ENCODE assay signal across 8 cellular contexts in genomic region chr9:77291714-77292113, GRCh38.
DNase-seq lines count a peak whose midpoint lies in the region; ATAC-seq, FAIRE-seq and TF ChIP-seq lines count a peak whose summit lies in the region.

No MANE protein-coding gene starts in this region.

- TF ChIP-seq EP300 in H1 (IDR thresholded peaks at IDR 0.05; ENCODE audit: borderline replicate concordance in 1 of 2, low read depth in 2 of 2, low read length in 2 of 2) (no peak), upper lobe of left lung (IDR thresholded peaks at IDR 0.05) (no peak)

- H2BK120ac ChIP-seq in H1 (replicated peaks; ENCODE audit: low read depth, low read length): no peak overlapping the region

- H2BK15ac ChIP-seq in H1 (ENCODE audit: low read length): no peak overlapping the region

- H3K9me3 ChIP-seq in H1 (ENCODE audit: insufficient read depth in 2 of 2, low read depth in 1 of 2, low read length in 1 of 2): no peaks in the 10 kb centered on the region; a peak in 1 of 4 replicates
- H3K9me3 ChIP-seq in osteoblast (ENCODE audit: low read depth, low read length): peaks cover 3% of the 10 kb centered on the region
- peaks cover 0 to 12% (median 0%) of the 10 kb centered on the region in 3 donors for H3K9me3 ChIP-seq in tibial artery
- H3K9me3 ChIP-seq in upper lobe of left lung: peaks cover 0 to 4% (median 0%) of the 10 kb centered on the region in 4 donors

- ATAC-seq in HG03108 (IDR thresholded peaks at IDR 0.05; ENCODE audit: unreplicated experiment) (no peak), upper lobe of left lung (ENCODE audit: low FRiP score in 2 of 2) (no peak)

- no peaks in the 10 kb centered on the region for H3K79me1 ChIP-seq in H1 (ENCODE audit: low read depth, low read length)

- WGBS in H1 (ENCODE audit: extremely low coverage in 1 of 2, insufficient coverage in 1 of 2, insufficient read length in 1 of 2, insufficient replicate concordance in 2 of 2, low coverage in 1 of 2, low lambda C conversion rate in 2 of 2, missing lambda C conversion rate in 1 of 2), 2 experiments: 47% methylated on average over 1 of the region's 1 CpG; no CpG with 5 or more reads in 1 of the 2 experiments
- 42 to 71% methylated on average over 1 of the region's 1 CpG for WGBS in upper lobe of left lung, 2 donors

- H3K9ac ChIP-seq in H1 (replicated peaks in 1 of 4; ENCODE audit: extremely low read depth in 1 of 4, low read depth in 3 of 4, low read length in 3 of 4): no peak overlapping the region

- H4K20me1 ChIP-seq in H1 (replicated peaks in 1 of 2; ENCODE audit: control insufficient read depth in 1 of 2, insufficient read depth in 2 of 2, low read length in 2 of 2) (no peaks in the 10 kb centered on the region), osteoblast (ENCODE audit: insufficient read depth, low read length) (no peaks in the 10 kb centered on the region)

- TF ChIP-seq POLR2A in H1 (IDR thresholded peaks at IDR 0.05; ENCODE audit: control extremely low read depth in 1 of 2, low read depth in 2 of 2, low read length in 2 of 2) (no peak), upper lobe of left lung (IDR thresholded peaks at IDR 0.05) (no peak)

- no peak overlapping the region for H3K23ac ChIP-seq in H1 (ENCODE audit: insufficient read length)

- POLR2A ChIA-PET in H1 (lab: Charles Lee; ENCODE audit: partially characterized antibody): no interaction called here

- H3K4me2 ChIP-seq in H1 (ENCODE audit: insufficient read depth in 1 of 2, low read depth in 2 of 2, low read length in 2 of 2): peak overlapping the region in 1 of 2 experiments; percentile 32; a peak in 1 of 4 replicates
- H3K4me2 ChIP-seq in osteoblast (ENCODE audit: insufficient read depth, low read length): no peak overlapping the region

- H2BK12ac ChIP-seq in H1 (ENCODE audit: low read depth, low read length): 0 out of 2 replicates have a peak overlapping the region, but pooled peaks have one; percentile 10

- no peak overlapping the region for H4K5ac ChIP-seq in H1 (ENCODE audit: insufficient read length, low read depth, low read length)

- no peak overlapping the region for H2BK20ac ChIP-seq in H1 (ENCODE audit: low read length)

- CTCF ChIA-PET in H1 (lab: Charles Lee; ENCODE audit: partially characterized antibody): interaction anchor here (0.6 to 2.9 kb wide), 27 partner anchors 9 to 480 kb away, joined by 3 to 34 read pairs (median 4); no protein-coding TSS in a partner anchor

- H4K91ac ChIP-seq in H1 (replicated peaks; ENCODE audit: insufficient read length, low read length): no peak overlapping the region

- H3K18ac ChIP-seq in H1 (ENCODE audit: extremely low read depth, low read length): no peak overlapping the region

- peak; percentile 68 to 74 for TF ChIP-seq RAD21 in H1 (IDR thresholded peaks at IDR 0.05 in 1 of 2, conservative IDR thresholded peaks at IDR 0.05 in 1 of 2; ENCODE audit: low read depth in 2 of 2, low read length in 2 of 2)

- H3K4ac ChIP-seq in H1 (replicated peaks; ENCODE audit: insufficient read length, low read depth, low read length): no peak overlapping the region

- H3K36me3 ChIP-seq in H1 (ENCODE audit: control insufficient read depth in 2 of 4, insufficient read depth in 4 of 4, low read length in 3 of 4) (peaks cover 0 to 3% (median 1%) of the 10 kb centered on the region in 4 experiments; a peak in 3 of 8 replicates), osteoblast (ENCODE audit: insufficient read depth, low read length) (no peaks in the 10 kb centered on the region), tibial artery (peaks cover 14 to 19% (median 15%) of the 10 kb centered on the region in 3 donors), upper lobe of left lung (no peaks in the 10 kb centered on the region)

- peaks cover 0 to 11% (median 2%) of the 10 kb centered on the region in 4 experiments; a peak in 4 of 7 replicates for H3K4me1 ChIP-seq in H1 (replicated peaks in 1 of 4; ENCODE audit: control insufficient read depth in 3 of 4, insufficient read depth in 4 of 4, low read length in 3 of 4)
- H3K4me1 ChIP-seq in osteoblast (ENCODE audit: insufficient read depth, low read length): peaks cover 5% of the 10 kb centered on the region
- peaks cover 0 to 9% (median 0%) of the 10 kb centered on the region in 4 donors for H3K4me1 ChIP-seq in tibial artery
- no peaks in the 10 kb centered on the region for H3K4me1 ChIP-seq in upper lobe of left lung

- H3K27ac ChIP-seq in H1 (ENCODE audit: low read depth, low read length) (no peak overlapping the region), osteoblast (ENCODE audit: low read depth, low read length) (no peak overlapping the region), tibial artery (no peak overlapping the region), upper lobe of left lung (no peak overlapping the region)

- H3K27me3 ChIP-seq in H1 (replicated peaks in 1 of 4; ENCODE audit: control insufficient read depth in 3 of 4, extremely low read depth in 1 of 4, insufficient read depth in 3 of 4, low read length in 3 of 4) (no peaks in the 10 kb centered on the region), osteoblast (ENCODE audit: insufficient read depth, low read length) (no peaks in the 10 kb centered on the region), tibial artery (no peaks in the 10 kb centered on the region), upper lobe of left lung (no peaks in the 10 kb centered on the region)

- no peak overlapping the region for H3K14ac ChIP-seq in H1 (ENCODE audit: insufficient read length)

- intact Hi-C loops in tibial artery (cut with DNase I; ENCODE audit: low total_unique reads): no loop called here

- H3K56ac ChIP-seq in H1 (replicated peaks; ENCODE audit: insufficient read length, low read depth, low read length): no peak overlapping the region

- no peaks in the 10 kb centered on the region for H3K23me2 ChIP-seq in H1 (ENCODE audit: low read depth, low read length)

- H3K79me2 ChIP-seq in H1 (ENCODE audit: control insufficient read depth in 1 of 2, insufficient read depth in 2 of 2, low read length in 2 of 2): 0 out of 4 replicates have a peak, but pooled peaks cover 0 to 2% of the 10 kb centered on the region in 2 experiments
- no peaks in the 10 kb centered on the region for H3K79me2 ChIP-seq in osteoblast (ENCODE audit: insufficient read depth, low read length)

- TF ChIP-seq CTCF in H1 (IDR thresholded peaks at IDR 0.05; ENCODE audit: control extremely low read depth in 1 of 3, insufficient read depth in 1 of 3, low read depth in 1 of 3, low read length in 3 of 3) (peak in 2 of 3 experiments; percentile 62 to 71; a peak in 3 of 4 replicates), osteoblast (IDR thresholded peaks at IDR 0.05; ENCODE audit: extremely low read depth, low read depth, low read length) (peak; percentile 68), tibial artery (IDR thresholded peaks at IDR 0.05) (no peak), upper lobe of left lung (IDR thresholded peaks at IDR 0.05) (peak in 3 of 6 experiments; percentile 9 to 19 (median 17))

- FAIRE-seq in H1 (lab: Jason Lieb, UNC): peak; percentile 63

- H4K8ac ChIP-seq in H1 (ENCODE audit: extremely low read depth, insufficient read depth, low read length): no peak overlapping the region

- H2BK5ac ChIP-seq in H1 (ENCODE audit: low read depth, low read length): no peak overlapping the region

- H2AK5ac ChIP-seq in H1 (ENCODE audit: low read depth, low read length): no peak overlapping the region

- no peak overlapping the region for H2AFZ ChIP-seq in H1 (ENCODE audit: low read length)
- no peak overlapping the region for H2AFZ ChIP-seq in osteoblast (ENCODE audit: low read length)

- no peak overlapping the region for H3K4me3 ChIP-seq in H1 (ENCODE audit: extremely low read depth in 1 of 4, insufficient read depth in 2 of 4, low read depth in 3 of 4, low read length in 4 of 4)
- no peak overlapping the region for H3K4me3 ChIP-seq in osteoblast (ENCODE audit: insufficient read depth, low read length)
- H3K4me3 ChIP-seq in tibial artery: no peak overlapping the region
- H3K4me3 ChIP-seq in upper lobe of left lung: no peak overlapping the region

- DNase-seq in DMS53 (lab: John Stamatoyannopoulos, UW) (peak; percentile 31), DMS53 treated with DMSO at 0.1 percent for 48 hours (lab: John Stamatoyannopoulos, UW; ENCODE audit: unreplicated experiment) (no peak), NCI-H2227 treated with DMSO at 0.1 percent for 48 hours (lab: John Stamatoyannopoulos, UW) (peak; percentile 13), H1 (ENCODE audit: low read depth in 1 of 2, low spot score in 2 of 2) (no peak), osteoblast (ENCODE audit: insufficient read length, low spot score, missing footprints) (peak; percentile 80), tibial artery (no peak), upper lobe of left lung (no peak)

TF ChIP-seq in H1, 55 proteins besides CTCF, POLR2A, EP300 and RAD21:
- TF ChIP-seq BACH1 (IDR thresholded peaks at IDR 0.05; ENCODE audit: low read length): no peak
- no peak for TF ChIP-seq TEAD4 (IDR thresholded peaks at IDR 0.05; ENCODE audit: low read depth, low read length)
- TF ChIP-seq HDAC6 (IDR thresholded peaks at IDR 0.05; ENCODE audit: low read depth, low read length): no peak
- TF ChIP-seq JUN (IDR thresholded peaks at IDR 0.05; ENCODE audit: low read depth, low read length): no peak
- TF ChIP-seq POU5F1 (IDR thresholded peaks at IDR 0.05; ENCODE audit: low read depth, low read length): no peak
- TF ChIP-seq KDM4A (IDR thresholded peaks at IDR 0.05; ENCODE audit: low read depth, low read length, severe bottlenecking): no peak
- no peak for TF ChIP-seq CTBP2 (IDR thresholded peaks at IDR 0.05; ENCODE audit: borderline replicate concordance, insufficient read depth, insufficient read length, low read length)
- TF ChIP-seq GABPA (IDR thresholded peaks at IDR 0.05; ENCODE audit: borderline replicate concordance, insufficient read depth, low read length): no peak
- TF ChIP-seq SP4 (IDR thresholded peaks at IDR 0.05; ENCODE audit: low read length): no peak

Comparison
In these comparisons a context has a peak if more than half of its experiments do, and no peak if none do; other contexts are left out.
1. DNase-seq: peak in DMS53 (single experiment), NCI-H2227 treated with DMSO at 0.1 percent for 48 hours (single experiment) and osteoblast (single experiment); none in DMS53 treated with DMSO at 0.1 percent for 48 hours (single experiment), H1 (0 of 2), tibial artery (0 of 2) and upper lobe of left lung (0 of 2).
2. CTCF ChIP-seq: peak in H1 (2 of 3) and osteoblast (single experiment); none in tibial artery (0 of 2).